15 cellular contexts compared by ENCODE assay signal in genomic region chr2:127045792-127046501, GRCh38.
DNase-seq lines count a peak whose midpoint lies in the region; ATAC-seq, FAIRE-seq and TF ChIP-seq lines count a peak whose summit lies in the region.
"Had no signal": no experiment of that assay in that cellular context is flagged by ENCODE, and none has a peak within 500 bp of the region (broad histone marks: within the 10 kb centered on the region; RNA-seq: fewer than 3 reads in every experiment).

No MANE protein-coding gene starts in this region.

- no peak for TF ChIP-seq EP300 in stomach (IDR thresholded peaks at IDR 0.05)

- ATAC-seq in activated naive CD8-positive, alpha-beta T cell treated with anti-CD3 and anti-CD28 coated beads, Interleukin-2, amount 50 U/mL, for 24 hours = no peak
- no peak for ATAC-seq in lower lobe of right lung
- ATAC-seq: stimulated activated naive B cell treated with anti-CD40 and anti-IgM and Interleukin-4, amounts not matched to agents 10 μg/mL and 1 μg/mL and 100 μg/mL, for 72 hours had no signal

- intact Hi-C loops in lower lobe of right lung (cut with DNase I) = no loop called here
- intact Hi-C loops in stomach (cut with DNase I; ENCODE audit: low total_unique reads) = no loop called here

- H3K4me1 ChIP-seq in astrocyte (ENCODE audit: insufficient read depth, low read length) = no peaks in the 10 kb centered on the region
- H3K4me1 ChIP-seq in lower lobe of right lung = peaks cover 7% of the 10 kb centered on the region
- H3K4me1 ChIP-seq in stomach = peaks cover 0 to 14% (median 4%) of the 10 kb centered on the region in 4 donors

- WGBS in stomach, 5 donors = 66 to 73% (median 71%) methylated on average over 19 to 20 of the region's 20 CpGs

- H3K4me1 Mint-ChIP-seq in activated naive CD8-positive, alpha-beta T cell treated with anti-CD3 and anti-CD28 coated beads for 36 hours = peaks cover 2% of the 10 kb centered on the region
- no peaks in the 10 kb centered on the region for H3K4me1 Mint-ChIP-seq in activated naive CD8-positive, alpha-beta T cell treated with anti-CD3 and anti-CD28 coated beads, Interleukin-2, amount 50 U/mL, for 24 hours
- no peaks in the 10 kb centered on the region for H3K4me1 Mint-ChIP-seq in astrocyte (ENCODE audit: low read depth, unreplicated experiment)

- TF ChIP-seq CTCF in astrocyte (IDR thresholded peaks at IDR 0.05; ENCODE audit: insufficient read depth, low read depth, low read length) = no peak
- TF ChIP-seq CTCF in lower lobe of right lung (IDR thresholded peaks at IDR 0.05) = no peak
- TF ChIP-seq CTCF in stomach (IDR thresholded peaks at IDR 0.05) = no peak

- no peak for FAIRE-seq in astrocyte (lab: Jason Lieb, UNC)

- H3K4me2 ChIP-seq in astrocyte (ENCODE audit: low read length) = no peak overlapping the region

- peaks cover 5% of the 10 kb centered on the region for H3K36me3 Mint-ChIP-seq in activated naive CD8-positive, alpha-beta T cell treated with anti-CD3 and anti-CD28 coated beads for 36 hours
- peaks cover 2% of the 10 kb centered on the region for H3K36me3 Mint-ChIP-seq in activated naive CD8-positive, alpha-beta T cell treated with anti-CD3 and anti-CD28 coated beads, Interleukin-2, amount 50 U/mL, for 24 hours (ENCODE audit: low read depth)
- H3K36me3 Mint-ChIP-seq in astrocyte (ENCODE audit: low read depth, unreplicated experiment) = no peaks in the 10 kb centered on the region

- H3K9me3 ChIP-seq in astrocyte (ENCODE audit: insufficient read depth, low read depth, low read length) = no peaks in the 10 kb centered on the region
- no peaks in the 10 kb centered on the region for H3K9me3 ChIP-seq in lower lobe of right lung
- no peaks in the 10 kb centered on the region for H3K9me3 ChIP-seq in stomach

- no peak overlapping the region for H2AFZ ChIP-seq in astrocyte (ENCODE audit: low read depth, low read length)

- no peaks in the 10 kb centered on the region for H3K9me3 Mint-ChIP-seq in activated naive CD8-positive, alpha-beta T cell treated with anti-CD3 and anti-CD28 coated beads for 36 hours
- H3K9me3 Mint-ChIP-seq in activated naive CD8-positive, alpha-beta T cell treated with anti-CD3 and anti-CD28 coated beads, Interleukin-2, amount 50 U/mL, for 24 hours = no peaks in the 10 kb centered on the region
- H3K9me3 Mint-ChIP-seq in astrocyte (ENCODE audit: unreplicated experiment) = no peaks in the 10 kb centered on the region
- H3K9me3 Mint-ChIP-seq: activated CD4-positive, alpha-beta T cell treated with anti-CD3 and anti-CD28 coated beads, Interleukin-2, amount 10 ng/mL, durations not matched to agents 24 days and 14 days; activated T-helper 1 cell treated with anti-CD3 and anti-CD28 coated beads, Interleukin-12 subunit alpha, Interleukin-12 subunit beta, Interleukin-2, Interleukin-4 antibody, amounts not matched to agents 30 ng/mL and 10 ng/mL and 1 ng/mL, durations not matched to agents 14 hours and 24 hours and 36 hours; T-helper 2 cell treated with Interferon-gamma antibody and Interleukin-4, amounts not matched to agents 5 μg/mL and 100 μg/mL, for 36 hours had no signal

- H3K27me3 Mint-ChIP-seq in activated naive CD8-positive, alpha-beta T cell treated with anti-CD3 and anti-CD28 coated beads for 36 hours = no peaks in the 10 kb centered on the region
- no peaks in the 10 kb centered on the region for H3K27me3 Mint-ChIP-seq in activated naive CD8-positive, alpha-beta T cell treated with anti-CD3 and anti-CD28 coated beads, Interleukin-2, amount 50 U/mL, for 24 hours
- peaks cover 2% of the 10 kb centered on the region for H3K27me3 Mint-ChIP-seq in astrocyte (ENCODE audit: low read depth, unreplicated experiment)
- H3K27me3 Mint-ChIP-seq: activated CD4-positive, alpha-beta T cell treated with anti-CD3 and anti-CD28 coated beads, Interleukin-2, amount 10 ng/mL, durations not matched to agents 24 days and 14 days; stimulated activated naive B cell treated with anti-CD40 and anti-IgM and Interleukin-4, amounts not matched to agents 10 μg/mL and 1 μg/mL and 100 μg/mL, for 72 hours had no signal

- H3K27ac Mint-ChIP-seq in activated naive CD8-positive, alpha-beta T cell treated with anti-CD3 and anti-CD28 coated beads for 36 hours = peak overlapping the region; percentile 6
- no peak overlapping the region for H3K27ac Mint-ChIP-seq in activated naive CD8-positive, alpha-beta T cell treated with anti-CD3 and anti-CD28 coated beads, Interleukin-2, amount 50 U/mL, for 24 hours
- no peak overlapping the region for H3K27ac Mint-ChIP-seq in astrocyte (ENCODE audit: unreplicated experiment)
- H3K27ac Mint-ChIP-seq: activated T-helper 1 cell treated with anti-CD3 and anti-CD28 coated beads, Interleukin-12 subunit alpha, Interleukin-12 subunit beta, Interleukin-2, Interleukin-4 antibody, amounts not matched to agents 30 ng/mL and 10 ng/mL and 1 ng/mL, durations not matched to agents 14 hours and 24 hours and 36 hours; stimulated activated naive B cell treated with anti-CD40 and anti-IgM and Interleukin-4, amounts not matched to agents 10 μg/mL and 1 μg/mL and 100 μg/mL, for 72 hours had no signal

- DNase-seq in activated naive CD8-positive, alpha-beta T cell treated with anti-CD3 and anti-CD28 coated beads for 36 hours = no peak
- no peak for DNase-seq in activated naive CD8-positive, alpha-beta T cell treated with anti-CD3 and anti-CD28 coated beads, Interleukin-2, amount 50 U/mL, for 24 hours
- no peak for DNase-seq in astrocyte (ENCODE audit: low read depth)
- peak; percentile 42 for DNase-seq in lower lobe of right lung
- DNase-seq in stomach = peak; percentile 23
- DNase-seq in NCI-H187 treated with DMSO at 0.1 percent for 48 hours (lab: John Stamatoyannopoulos, UW) = no peak
- no peak for DNase-seq in T-helper 1 cell
- DNase-seq in erythroblast (lab: John Stamatoyannopoulos, UW) = no peak
- DNase-seq: ACHN; activated CD4-positive, alpha-beta T cell treated with anti-CD3 and anti-CD28 coated beads, Interleukin-2, amount 10 ng/mL, durations not matched to agents 24 days and 14 days; foreskin melanocyte; NCI-H774; stimulated activated naive B cell treated with anti-CD40 and anti-IgM and Interleukin-4, amounts not matched to agents 10 μg/mL and 1 μg/mL and 100 μg/mL, for 72 hours had no signal

- H3K27ac ChIP-seq in astrocyte (ENCODE audit: low read depth, low read length) = no peak overlapping the region
- H3K27ac ChIP-seq in lower lobe of right lung = no peak overlapping the region
- no peak overlapping the region for H3K27ac ChIP-seq in stomach

- H3K27me3 ChIP-seq in astrocyte (ENCODE audit: insufficient read depth, low read length) (no peaks in the 10 kb centered on the region), lower lobe of right lung (ENCODE audit: low read depth) (no peaks in the 10 kb centered on the region), stomach (no peaks in the 10 kb centered on the region)

- no peaks in the 10 kb centered on the region for H3K36me3 ChIP-seq in astrocyte (ENCODE audit: insufficient read depth, low read length)
- peaks cover 13% of the 10 kb centered on the region for H3K36me3 ChIP-seq in lower lobe of right lung
- H3K36me3 ChIP-seq in stomach = peaks cover 6 to 36% (median 28%) of the 10 kb centered on the region in 4 donors

- H3K79me2 ChIP-seq in astrocyte (ENCODE audit: insufficient read depth, low read length) = no peaks in the 10 kb centered on the region

- H3K9ac ChIP-seq in astrocyte (ENCODE audit: low read length) = no peak overlapping the region

- H4K20me1 ChIP-seq in astrocyte (ENCODE audit: insufficient read depth, low read length) = no peaks in the 10 kb centered on the region

- H3K4me3 Mint-ChIP-seq in activated naive CD8-positive, alpha-beta T cell treated with anti-CD3 and anti-CD28 coated beads for 36 hours = no peak overlapping the region
- H3K4me3 Mint-ChIP-seq in activated naive CD8-positive, alpha-beta T cell treated with anti-CD3 and anti-CD28 coated beads, Interleukin-2, amount 50 U/mL, for 24 hours = no peak overlapping the region
- H3K4me3 Mint-ChIP-seq in astrocyte (ENCODE audit: unreplicated experiment) = peak overlapping the region; percentile 66
- H3K4me3 Mint-ChIP-seq: activated CD4-positive, alpha-beta T cell treated with anti-CD3 and anti-CD28 coated beads, Interleukin-2, amount 10 ng/mL, durations not matched to agents 24 days and 14 days; activated T-helper 1 cell treated with anti-CD3 and anti-CD28 coated beads, Interleukin-12 subunit alpha, Interleukin-12 subunit beta, Interleukin-2, Interleukin-4 antibody, amounts not matched to agents 30 ng/mL and 10 ng/mL and 1 ng/mL, durations not matched to agents 14 hours and 24 hours and 36 hours; stimulated activated naive B cell treated with anti-CD40 and anti-IgM and Interleukin-4, amounts not matched to agents 10 μg/mL and 1 μg/mL and 100 μg/mL, for 72 hours; T-helper 2 cell treated with Interferon-gamma antibody and Interleukin-4, amounts not matched to agents 5 μg/mL and 100 μg/mL, for 36 hours had no signal

- TF ChIP-seq POLR2A in stomach (IDR thresholded peaks at IDR 0.05) = no peak
- no peak for TF ChIP-seq POLR2A in erythroblast (IDR thresholded peaks at IDR 0.05; ENCODE audit: low read length)

- H3K4me3 ChIP-seq in astrocyte (ENCODE audit: insufficient read depth, low read depth, low read length) = no peak overlapping the region
- H3K4me3 ChIP-seq in lower lobe of right lung = no peak overlapping the region
- no peak overlapping the region for H3K4me3 ChIP-seq in stomach

Comparison
In these comparisons a context has a peak if more than half of its experiments do, and no peak if none do; other contexts are left out.
1. DNase-seq: peak in lower lobe of right lung (single experiment) and stomach (single experiment); none in activated naive CD8-positive, alpha-beta T cell treated with anti-CD3 and anti-CD28 coated beads for 36 hours (single experiment), activated naive CD8-positive, alpha-beta T cell treated with anti-CD3 and anti-CD28 coated beads, Interleukin-2, amount 50 U/mL, for 24 hours (single experiment), astrocyte (single experiment), NCI-H187 treated with DMSO at 0.1 percent for 48 hours (single experiment), T-helper 1 cell (0 of 5) and erythroblast (0 of 2).